In the genomic region with DNA sequence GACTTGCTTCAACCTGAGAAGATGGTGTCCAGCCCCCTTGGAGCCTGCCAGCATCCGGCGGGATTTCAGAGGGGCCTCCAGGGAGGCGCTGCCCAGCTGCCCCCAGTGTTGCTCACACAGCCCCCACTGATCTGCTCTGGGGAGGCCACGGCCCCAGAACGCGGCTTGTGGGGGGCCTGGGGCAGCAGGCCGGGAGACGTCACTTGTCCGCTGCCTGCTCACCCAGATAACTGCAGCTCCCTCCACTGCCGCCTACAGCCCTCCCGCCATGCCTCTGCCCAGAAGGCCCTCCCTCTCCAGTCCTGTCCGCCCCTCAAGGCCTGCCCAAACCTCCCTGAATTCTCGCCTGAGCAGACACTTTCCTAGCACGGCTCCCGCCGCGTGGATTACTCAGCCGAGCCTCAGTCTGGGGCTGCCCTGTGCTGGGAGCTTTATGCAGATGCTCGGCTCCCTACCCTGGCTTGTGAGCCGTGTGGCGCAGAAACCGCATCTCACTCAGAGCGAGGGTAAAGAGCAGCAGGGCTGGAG, we compare ENCODE assay signal across 8 cellular contexts. TPM values are rescaled to one million over a fixed set of nuclear protein-coding genes. Genes with fewer than 3 reads are reported as not detected.
DNase-seq lines count a peak whose midpoint lies in the region; ATAC-seq and TF ChIP-seq lines count a peak whose summit lies in the region.
"Had no signal": no experiment of that assay in that cellular context is flagged by ENCODE, and none has a peak within 500 bp of the region (broad histone marks: within the 10 kb centered on the region; RNA-seq: fewer than 3 reads in every experiment).

No MANE protein-coding gene starts in this region.

- H3K27me3 Mint-ChIP-seq in activated CD8-positive, alpha-beta T cell treated with anti-CD3 and anti-CD28 coated beads for 36 hours, result peaks cover 23% of the 10 kb centered on the region

- TF ChIP-seq CTCF in activated CD8-positive, alpha-beta T cell treated with anti-CD3 and anti-CD28 coated beads for 36 hours (IDR thresholded peaks at IDR 0.05), result no peak
- TF ChIP-seq CTCF in fibroblast of pulmonary artery (IDR thresholded peaks at IDR 0.05; ENCODE audit: low read length, missing control alignments), result no peak

- peak; percentile 73 for DNase-seq in activated CD8-positive, alpha-beta T cell treated with anti-CD3 and anti-CD28 coated beads for 36 hours
- DNase-seq in fibroblast of pulmonary artery (ENCODE audit: low read depth) (peak; percentile 55), retina (peak; percentile 84), Right ventricle myocardium superior (no peak)

- no peaks in the 10 kb centered on the region for H3K9me3 ChIP-seq in HUES6 (ENCODE audit: control insufficient read depth, insufficient read depth, low read depth, low read length)
- H3K9me3 ChIP-seq: psoas muscle had no signal

- H3K27ac Mint-ChIP-seq in activated CD8-positive, alpha-beta T cell treated with anti-CD3 and anti-CD28 coated beads for 36 hours, result peak overlapping the region; percentile 71

- H3K27me3 ChIP-seq in HUES6 (ENCODE audit: control insufficient read depth, insufficient read depth, low read length), result peaks cover 56% of the 10 kb centered on the region

- peaks cover 27% of the 10 kb centered on the region for H3K4me1 ChIP-seq in HUES6 (ENCODE audit: control insufficient read depth, insufficient read depth, low read length)
- H3K4me1 ChIP-seq: psoas muscle had no signal

- peaks cover 31% of the 10 kb centered on the region for H3K4me1 Mint-ChIP-seq in activated CD8-positive, alpha-beta T cell treated with anti-CD3 and anti-CD28 coated beads for 36 hours (ENCODE audit: low read depth)

- CTCF ChIA-PET in activated CD8-positive, alpha-beta T cell treated with anti-CD3 and anti-CD28 coated beads for 36 hours (lab: Charles Lee), result interaction anchor here (0.9 to 9.0 kb wide), 3 partner anchors 11 to 340 kb away, joined by 3 to 129 read pairs (median 3); a partner anchor contains a TSS

- H3K27ac ChIP-seq in HUES6 (ENCODE audit: low read depth, low read length), result no peak overlapping the region
- H3K27ac ChIP-seq: psoas muscle had no signal

- peaks cover 14% of the 10 kb centered on the region for H3K36me3 Mint-ChIP-seq in activated CD8-positive, alpha-beta T cell treated with anti-CD3 and anti-CD28 coated beads for 36 hours (ENCODE audit: low read depth)

- no peaks in the 10 kb centered on the region for H3K9me3 Mint-ChIP-seq in activated CD8-positive, alpha-beta T cell treated with anti-CD3 and anti-CD28 coated beads for 36 hours

- POLR2A ChIA-PET in activated CD8-positive, alpha-beta T cell treated with anti-CD3 and anti-CD28 coated beads for 36 hours (lab: Charles Lee), result interaction anchor here (0.6 to 7.8 kb wide), 12 partner anchors 9 to 292 kb away, joined by 3 to 81 read pairs (median 6); a partner anchor contains a TSS

- intact Hi-C loops in activated CD8-positive, alpha-beta T cell treated with anti-CD3 and anti-CD28 coated beads for 36 hours (cut with micrococcal nuclease), result no loop called here
- intact Hi-C loops in Right ventricle myocardium superior (cut with DNase I), result no loop called here

- no peaks in the 10 kb centered on the region for H3K36me3 ChIP-seq in HUES6 (ENCODE audit: control insufficient read depth, insufficient read depth, low read length)

- peak overlapping the region; percentile 42 for H3K9ac ChIP-seq in HUES6 (ENCODE audit: low read length)

- peak overlapping the region; percentile 81 for H3K4me3 Mint-ChIP-seq in activated CD8-positive, alpha-beta T cell treated with anti-CD3 and anti-CD28 coated beads for 36 hours

- peak overlapping the region; percentile 76 for H3K4me3 ChIP-seq in HUES6 (ENCODE audit: low read depth, low read length)
- H3K4me3 ChIP-seq in fibroblast of pulmonary artery (replicated peaks; ENCODE audit: low read depth, low read length), result peak overlapping the region; percentile 14
- H3K4me3 ChIP-seq: psoas muscle had no signal

- ATAC-seq in activated CD8-positive, alpha-beta T cell treated with anti-CD3 and anti-CD28 coated beads for 36 hours, result peak; percentile 68
- ATAC-seq in HG03442 (IDR thresholded peaks at IDR 0.05; ENCODE audit: unreplicated experiment) (no peak), GM21528 (IDR thresholded peaks at IDR 0.05; ENCODE audit: low FRiP score, unreplicated experiment) (no peak), Right ventricle myocardium superior (ENCODE audit: poor library complexity) (no peak)
- ATAC-seq: psoas muscle had no signal

RNA-seq across cellular contexts. Expression of a gene that starts 17.2 kb away (rescaled TPM):
- total RNA-seq in activated CD8-positive, alpha-beta T cell treated with anti-CD3 and anti-CD28 coated beads for 36 hours, result not detected
- 8.2 TPM for total RNA-seq in Right ventricle myocardium superior

RNA-seq across cellular contexts. Expression of a gene that starts 19.1 kb away (rescaled TPM):
- total RNA-seq in activated CD8-positive, alpha-beta T cell treated with anti-CD3 and anti-CD28 coated beads for 36 hours, result 100 to 1,000 TPM; 110 to 125 TPM
- total RNA-seq in Right ventricle myocardium superior, result 8.6 TPM

RNA-seq across cellular contexts. Expression of a gene that starts 42.0 kb away (rescaled TPM):
- 100 to 1,000 TPM; 450 to 466 TPM for total RNA-seq in activated CD8-positive, alpha-beta T cell treated with anti-CD3 and anti-CD28 coated beads for 36 hours
- total RNA-seq in Right ventricle myocardium superior, result 415 TPM

Comparison
In these comparisons a context has a peak if more than half of its experiments do, and no peak if none do; other contexts are left out.
1. RNA of a gene that starts 19.1 kb away (total RNA-seq): 110 to 125 TPM in activated CD8-positive, alpha-beta T cell treated with anti-CD3 and anti-CD28 coated beads for 36 hours; 8.6 TPM in Right ventricle myocardium superior (single experiment); every median in the first group is over 10 times any median in the second.